ENCODE assay signal across 9 cellular contexts in the genomic region with DNA sequence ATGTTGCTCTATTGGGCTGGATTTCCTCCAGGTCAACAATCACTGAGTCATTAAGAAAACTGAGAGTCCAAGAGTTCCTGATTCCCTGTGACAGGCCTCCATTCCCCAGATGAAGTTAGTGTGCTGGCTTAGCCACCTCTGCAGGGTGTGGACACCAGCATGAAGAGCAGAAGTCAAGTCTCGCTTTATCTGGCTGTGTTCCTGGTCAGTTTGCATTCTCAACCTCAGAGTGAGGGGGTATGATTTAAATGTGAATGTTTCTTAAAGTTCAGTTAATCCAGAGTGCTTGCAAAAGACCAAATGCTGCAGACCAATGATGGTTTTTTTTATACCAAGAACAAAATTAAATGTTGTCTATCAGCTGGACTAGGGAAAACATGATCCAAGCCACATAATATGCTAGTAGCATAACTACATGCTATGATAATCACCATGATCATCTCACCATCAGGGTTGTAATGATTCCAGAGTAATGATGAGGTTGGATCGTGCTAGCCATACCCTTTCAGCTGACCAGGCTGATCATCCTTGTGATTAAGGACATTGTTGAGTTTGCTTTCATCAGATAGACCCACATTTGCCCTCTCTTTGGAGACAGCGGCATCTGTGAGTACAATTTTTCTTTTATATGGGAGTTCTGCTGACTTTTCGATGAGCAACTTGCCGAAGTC.
DNase-seq lines count a peak whose midpoint lies in the region; ATAC-seq, FAIRE-seq and TF ChIP-seq lines count a peak whose summit lies in the region.
"Had no signal": no experiment of that assay in that cellular context is flagged by ENCODE, and none has a peak within 500 bp of the region (broad histone marks: within the 10 kb centered on the region; RNA-seq: fewer than 3 reads in every experiment).

No MANE protein-coding gene starts in this region.

- H3K4me3 ChIP-seq in AG10803 (ENCODE audit: low read length) (no peak overlapping the region), bronchial epithelial cell (ENCODE audit: low read depth, low read length) (no peak overlapping the region), muscle layer of duodenum (ENCODE audit: low read depth in 1 of 2, low read length in 2 of 2) (no peak overlapping the region)
- H3K4me3 ChIP-seq: SK-N-MC had no signal

- DNase-seq in AG10803 (ENCODE audit: low read depth) = peak; percentile 48
- DNase-seq in bronchial epithelial cell (ENCODE audit: low read depth) = peak; percentile 11
- DNase-seq in COR-L47 (lab: John Stamatoyannopoulos, UW) = no peak
- no peak for DNase-seq in NCI-H82 (lab: John Stamatoyannopoulos, UW)
- no peak for DNase-seq in amygdala (lab: John Stamatoyannopoulos, UW)

- H3K27me3 ChIP-seq in bronchial epithelial cell (ENCODE audit: control insufficient read depth, insufficient read depth, low read length) (no peaks in the 10 kb centered on the region), muscle layer of duodenum (ENCODE audit: low read depth, low read length) (no peaks in the 10 kb centered on the region)

- H3K27ac ChIP-seq in muscle layer of duodenum (ENCODE audit: low read length) = peak overlapping the region; percentile 7
- H3K27ac ChIP-seq: SK-N-MC had no signal

- no peak for TF ChIP-seq CTCF in AG10803 (conservative IDR thresholded peaks at IDR 0.05; ENCODE audit: low read length)
- no peak for TF ChIP-seq CTCF in bronchial epithelial cell (IDR thresholded peaks at IDR 0.05; ENCODE audit: insufficient read depth, low read length, severe bottlenecking)

- peak; percentile 29 for ATAC-seq in HG02678 (IDR thresholded peaks at IDR 0.05; ENCODE audit: unreplicated experiment)
- ATAC-seq in HG02840 (IDR thresholded peaks at IDR 0.05; ENCODE audit: low FRiP score, unreplicated experiment) = no peak

- no peak for FAIRE-seq in bronchial epithelial cell (lab: Jason Lieb, UNC)

- H3K9me3 ChIP-seq in muscle layer of duodenum (ENCODE audit: control insufficient read depth in 1 of 2, low read length in 2 of 2) = no peaks in the 10 kb centered on the region

- H3K4me1 ChIP-seq in muscle layer of duodenum (ENCODE audit: control insufficient read depth in 1 of 2, insufficient read depth in 2 of 2, low read length in 2 of 2) = peaks cover 0 to 8% of the 10 kb centered on the region in 2 donors

- H3K36me3 ChIP-seq in bronchial epithelial cell (ENCODE audit: control insufficient read depth, insufficient read depth, low read length) (no peaks in the 10 kb centered on the region), muscle layer of duodenum (ENCODE audit: control insufficient read depth in 1 of 2, insufficient read depth in 2 of 2, low read length in 2 of 2) (no peaks in the 10 kb centered on the region)

Comparison
In these comparisons a context has a peak if more than half of its experiments do, and no peak if none do; other contexts are left out.
1. DNase-seq: peak in AG10803 (single experiment) and bronchial epithelial cell (single experiment); none in COR-L47 (single experiment), NCI-H82 (single experiment) and amygdala (0 of 56).